ENCODE assay signal across 8 cellular contexts in the genomic region with DNA sequence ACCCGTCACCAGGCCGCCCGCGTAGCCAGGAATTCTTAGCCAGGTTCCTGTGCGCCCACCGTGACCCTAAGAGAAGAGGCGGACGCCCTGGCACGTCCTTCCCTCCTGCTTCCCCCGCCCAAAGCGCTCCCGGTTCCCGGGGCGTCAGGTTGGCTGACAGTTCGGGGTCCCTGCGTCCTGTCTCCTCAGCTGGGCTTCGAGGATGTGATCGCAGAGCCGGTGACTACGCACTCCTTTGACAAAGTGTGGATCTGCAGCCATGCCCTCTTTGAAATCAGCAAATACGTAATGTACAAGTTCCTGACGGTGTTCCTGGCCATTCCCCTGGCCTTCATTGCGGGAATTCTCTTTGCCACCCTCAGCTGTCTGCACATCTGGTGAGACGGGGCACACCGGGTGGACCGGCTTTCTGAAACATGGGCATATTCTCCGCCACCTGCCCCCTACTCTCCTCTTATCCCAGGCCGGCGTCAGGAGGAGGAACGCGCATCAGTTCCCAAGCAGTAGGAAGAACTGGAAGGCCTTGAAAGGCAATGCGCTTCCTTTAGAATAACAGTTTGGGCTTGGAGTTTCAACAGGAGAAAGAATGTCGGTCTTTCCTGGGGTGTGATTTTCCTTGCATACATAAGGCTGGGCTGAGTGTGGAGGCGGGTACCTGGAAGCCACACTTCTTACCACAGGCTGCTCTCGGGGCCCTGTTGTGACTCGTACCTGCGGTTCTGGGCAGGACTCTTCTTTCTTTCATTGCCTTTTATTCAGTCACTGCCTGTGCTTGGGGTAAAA. TPM values are rescaled to one million over a fixed set of nuclear protein-coding genes. Genes with fewer than 3 reads are reported as not detected.
DNase-seq lines count a peak whose midpoint lies in the region; ATAC-seq, FAIRE-seq and TF ChIP-seq lines count a peak whose summit lies in the region.

No MANE protein-coding gene starts in this region.

- no peak overlapping the region for H3K4me3 ChIP-seq in DND-41 (ENCODE audit: low read depth in 1 of 2, low read length in 2 of 2)
- H3K4me3 ChIP-seq in RWPE2 (ENCODE audit: severe bottlenecking), result peak overlapping the region; percentile 91
- peak overlapping the region; percentile 59 to 98 (median 80) for H3K4me3 ChIP-seq in mammary epithelial cell (replicated peaks in 1 of 3; ENCODE audit: insufficient read depth in 1 of 3, low read depth in 2 of 3, low read length in 3 of 3)
- peak overlapping the region; percentile 85 for H3K4me3 ChIP-seq in kidney epithelial cell (ENCODE audit: low read depth, low read length)

- dilution Hi-C loops in mammary epithelial cell (cut with HindIII; ENCODE audit: low sequenced_read_pairs), result no loop called here

- H3K9me3 ChIP-seq in DND-41 (ENCODE audit: insufficient read depth, low read length, severe bottlenecking), result no peaks in the 10 kb centered on the region
- no peaks in the 10 kb centered on the region for H3K9me3 ChIP-seq in H9 (ENCODE audit: control insufficient read depth, low read depth, low read length)
- no peaks in the 10 kb centered on the region for H3K9me3 ChIP-seq in RWPE2 (ENCODE audit: severe bottlenecking)
- H3K9me3 ChIP-seq in mammary epithelial cell (replicated peaks; ENCODE audit: insufficient read depth, low read length), result no peaks in the 10 kb centered on the region

- peak overlapping the region; percentile 77 to 87 for H3K4me3 Mint-ChIP-seq in H9

- no peak for TF ChIP-seq CTCF in DND-41 (IDR thresholded peaks at IDR 0.05; ENCODE audit: borderline replicate concordance, extremely low read depth, low read length, poor library complexity, severe bottlenecking)
- TF ChIP-seq CTCF in H9 (conservative IDR thresholded peaks at IDR 0.05), result no peak
- TF ChIP-seq CTCF in RWPE2 (IDR thresholded peaks at IDR 0.05; ENCODE audit: poor library complexity, severe bottlenecking), result no peak
- no peak for TF ChIP-seq CTCF in mammary epithelial cell (conservative IDR thresholded peaks at IDR 0.05 in 1 of 2, IDR thresholded peaks at IDR 0.05 in 1 of 2; ENCODE audit: extremely low read depth in 1 of 2, insufficient read depth in 1 of 2, low read depth in 1 of 2, low read length in 2 of 2)
- TF ChIP-seq CTCF in kidney epithelial cell (IDR thresholded peaks at IDR 0.05; ENCODE audit: insufficient read depth, low read length, poor library complexity, severe bottlenecking), result no peak

- H3K9ac ChIP-seq in DND-41 (ENCODE audit: low read depth, low read length) (no peak overlapping the region), H9 (ENCODE audit: extremely low read depth, insufficient read length, low read length) (no peak overlapping the region), mammary epithelial cell (ENCODE audit: insufficient read depth, low read length) (peak overlapping the region; percentile 99)

- no peak overlapping the region for H2BK20ac ChIP-seq in H9 (ENCODE audit: low read depth, low read length, poor library complexity, severe bottlenecking)

- FAIRE-seq in HTR-8/SVneo (lab: Jason Lieb, UNC), result no peak

- peaks cover 12 to 14% of the 10 kb centered on the region in 2 experiments for H3K4me1 Mint-ChIP-seq in H9

- peak; percentile 54; the same call in 1 of the 3 replicates for ATAC-seq in DND-41 (ENCODE audit: insufficient read depth, low read depth)
- ATAC-seq in RWPE2 (ENCODE audit: low read depth), result peak; percentile 66

- TSS peak; percentile 80 for BruUV-seq in mammary epithelial cell (replicated peaks; lab: Mats Ljungman, UMichigan)

- H3K36me3 Mint-ChIP-seq in H9 (ENCODE audit: insufficient read depth in 1 of 3, low read depth in 3 of 3), result no peaks in the 10 kb centered on the region

- DNase-seq in DND-41 (no peak), H9 (peak; percentile 54), RWPE2 (ENCODE audit: low spot score) (peak; percentile 79), mammary epithelial cell (peak; percentile 94), kidney epithelial cell (ENCODE audit: low read depth) (no peak), DMS 273 (lab: John Stamatoyannopoulos, UW; ENCODE audit: unreplicated experiment) (no peak), HTR-8/SVneo (ENCODE audit: insufficient read length, low spot score) (no peak)
- peak; percentile 34 for DNase-seq in stimulated activated CD4-positive, alpha-beta T cell treated with anti-CD3 and anti-CD28 coated beads, Interleukin-4, amount 100 ng/mL, for 1 hour

- H3K23ac ChIP-seq in H9 (ENCODE audit: insufficient read length, low read depth, low read length), result no peak overlapping the region

- H2BK15ac ChIP-seq in H9 (ENCODE audit: low read depth, low read length), result no peak overlapping the region

- no peaks in the 10 kb centered on the region for H3K4me1 ChIP-seq in DND-41 (ENCODE audit: insufficient read depth, low read length)
- no peaks in the 10 kb centered on the region for H3K4me1 ChIP-seq in H9 (ENCODE audit: insufficient read depth, low read length)
- peaks cover 53% of the 10 kb centered on the region for H3K4me1 ChIP-seq in RWPE2 (ENCODE audit: insufficient read depth, poor library complexity, severe bottlenecking)
- peaks cover 33% of the 10 kb centered on the region for H3K4me1 ChIP-seq in mammary epithelial cell (ENCODE audit: insufficient read depth, low read length)

- H4K5ac ChIP-seq in H9 (ENCODE audit: insufficient read length, low read depth, low read length), result no peak overlapping the region

- no peaks in the 10 kb centered on the region for H3K79me2 ChIP-seq in DND-41 (ENCODE audit: insufficient read depth, low read length)
- no peaks in the 10 kb centered on the region for H3K79me2 ChIP-seq in H9 (ENCODE audit: insufficient read depth, low read length)
- peaks cover 61% of the 10 kb centered on the region for H3K79me2 ChIP-seq in mammary epithelial cell (ENCODE audit: insufficient read depth, low read length)

- no peak overlapping the region for H3K14ac ChIP-seq in H9 (ENCODE audit: insufficient read depth, low read length)

- no peaks in the 10 kb centered on the region for H4K20me1 ChIP-seq in DND-41 (ENCODE audit: insufficient read depth, low read length)
- no peaks in the 10 kb centered on the region for H4K20me1 ChIP-seq in H9 (ENCODE audit: control insufficient read depth, insufficient read depth, insufficient read length)
- H4K20me1 ChIP-seq in mammary epithelial cell (ENCODE audit: insufficient read depth, low read length), result no peaks in the 10 kb centered on the region

- no peak overlapping the region for H2AFZ ChIP-seq in DND-41 (ENCODE audit: low read depth, low read length)
- H2AFZ ChIP-seq in H9 (ENCODE audit: low read length), result no peak overlapping the region
- H2AFZ ChIP-seq in mammary epithelial cell (ENCODE audit: low read depth, low read length), result peak overlapping the region; percentile 8

- peak overlapping the region in 1 of 3 experiments; percentile 18; a peak in 1 of 7 replicates for H3K27ac Mint-ChIP-seq in H9

- H2BK5ac ChIP-seq in H9 (ENCODE audit: insufficient read length, low read length), result no peak overlapping the region

- WGBS in H9 (ENCODE audit: extremely low coverage, insufficient read length, low lambda C conversion rate), result no CpG with 5 or more reads among the region's 37 CpGs
- WGBS in mammary epithelial cell (ENCODE audit: low coverage, missing lambda C conversion rate), result 2% methylated on average over 21 of the region's 37 CpGs

- no peak overlapping the region for H2BK120ac ChIP-seq in H9 (ENCODE audit: low read depth, low read length, poor library complexity, severe bottlenecking)

- CTCF ChIA-PET in mammary epithelial cell (lab: Charles Lee; ENCODE audit: low non-redundant PET), result interaction anchor here (0.5 to 0.8 kb wide), 3 partner anchors 26 to 240 kb away, joined by 3 to 6 read pairs (median 5); no protein-coding TSS in a partner anchor

- H3K4me2 ChIP-seq in DND-41 (ENCODE audit: insufficient read depth, low read length), result no peak overlapping the region
- H3K4me2 ChIP-seq in H9 (ENCODE audit: insufficient read depth, insufficient read length, low read length), result peak overlapping the region; percentile 93
- H3K4me2 ChIP-seq in mammary epithelial cell (ENCODE audit: insufficient read depth, low read depth, low read length), result peak overlapping the region; percentile 83

- H4K91ac ChIP-seq in H9 (ENCODE audit: insufficient read length, low read depth, low read length), result no peak overlapping the region

- intact Hi-C loops in mammary epithelial cell (cut with micrococcal nuclease), result loop anchor here (1.0 to 2.0 kb wide), 7 partner anchors 11 to 240 kb away; no protein-coding TSS in a partner anchor

- no peak overlapping the region for H3K4ac ChIP-seq in H9 (ENCODE audit: low read depth, low read length)

- peaks cover 10% of the 10 kb centered on the region for H3K23me2 ChIP-seq in H9 (ENCODE audit: insufficient read length, low read depth, low read length, poor library complexity, severe bottlenecking)

- H3K27me3 ChIP-seq in DND-41 (ENCODE audit: insufficient read depth, low read length, poor library complexity) (peaks cover 2% of the 10 kb centered on the region), H9 (ENCODE audit: insufficient read depth, low read length) (no peaks in the 10 kb centered on the region; the same call in 1 of the 2 replicates), RWPE2 (ENCODE audit: insufficient read depth, poor library complexity, severe bottlenecking) (no peaks in the 10 kb centered on the region), mammary epithelial cell (ENCODE audit: insufficient read depth, low read length) (no peaks in the 10 kb centered on the region), kidney epithelial cell (ENCODE audit: control insufficient read depth, insufficient read depth, low read length) (no peaks in the 10 kb centered on the region)

- no peak overlapping the region for H3K56ac ChIP-seq in H9 (ENCODE audit: insufficient read length, low read depth, low read length)

- H4K8ac ChIP-seq in H9 (replicated peaks; ENCODE audit: insufficient read length, low read depth, low read length), result no peak overlapping the region

- H2BK12ac ChIP-seq in H9 (ENCODE audit: insufficient read length, low read depth, low read length), result no peak overlapping the region

- peaks cover 33% of the 10 kb centered on the region for H3K27me3 Mint-ChIP-seq in H9 (ENCODE audit: low read depth)

- H2AK5ac ChIP-seq in H9 (ENCODE audit: insufficient read length, low read length), result no peak overlapping the region

- H3K79me1 ChIP-seq in H9 (ENCODE audit: insufficient read depth, low read depth, low read length, poor library complexity, severe bottlenecking), result no peaks in the 10 kb centered on the region

- H3T11ph ChIP-seq in H9 (ENCODE audit: low read length), result no peak overlapping the region

- H3K36me3 ChIP-seq in DND-41 (ENCODE audit: insufficient read depth, low read length) (no peaks in the 10 kb centered on the region), RWPE2 (ENCODE audit: low read depth) (peaks cover 50% of the 10 kb centered on the region), mammary epithelial cell (ENCODE audit: insufficient read depth, low read length) (peaks cover 6% of the 10 kb centered on the region), kidney epithelial cell (ENCODE audit: control insufficient read depth, insufficient read depth, low read length) (no peaks in the 10 kb centered on the region)

- no peaks in the 10 kb centered on the region for H3K9me3 Mint-ChIP-seq in H9

- in situ Hi-C loops in mammary epithelial cell (cut with MboI; ENCODE audit: low sequenced_read_pairs in 2 of 2), result loop anchor here in 1 of 2 donors (5.0 kb wide), 1 partner anchor 238 kb away; no protein-coding TSS in a partner anchor

- no peak overlapping the region for H3K27ac ChIP-seq in DND-41 (ENCODE audit: low read length)
- H3K27ac ChIP-seq in H9 (ENCODE audit: insufficient read length, low read depth, low read length), result no peak overlapping the region
- H3K27ac ChIP-seq in RWPE2 (ENCODE audit: poor library complexity, severe bottlenecking), result peak overlapping the region; percentile 96
- peak overlapping the region; percentile 99 for H3K27ac ChIP-seq in mammary epithelial cell (ENCODE audit: insufficient read depth, low read depth, low read length)

- no peak overlapping the region for H3K18ac ChIP-seq in H9 (ENCODE audit: insufficient read length, low read depth, low read length)

RNA-seq across cellular contexts. Expression of a gene that starts 0.7 kb away (rescaled TPM):
- 3.7 and 4.7 TPM in 2 replicates for total RNA-seq in H9 (2021)
- total RNA-seq in mammary epithelial cell, result 100 to 1,000 TPM; 253 to 385 TPM
- 402 TPM for polyA plus RNA-seq in mammary epithelial cell
- polyA minus RNA-seq in mammary epithelial cell, result 674 TPM
- 42.4 and 53.5 TPM in 2 replicates for total RNA-seq in kidney epithelial cell

RNA-seq across cellular contexts. Expression of a gene that starts 24.6 kb away (rescaled TPM):
- total RNA-seq in H9 (2021) (20.2 and 20.9 TPM in 2 replicates), mammary epithelial cell (100 to 1,000 TPM; 485 to 894 TPM), kidney epithelial cell (15.8 and 19.4 TPM in 2 replicates)
- polyA plus RNA-seq in mammary epithelial cell, result 1,604 TPM
- 2,169 TPM for polyA minus RNA-seq in mammary epithelial cell

Comparison
In these comparisons a context has a peak if more than half of its experiments do, and no peak if none do; other contexts are left out.
1. DNase-seq: peak in H9 (single experiment), RWPE2 (single experiment), mammary epithelial cell (single experiment) and stimulated activated CD4-positive, alpha-beta T cell treated with anti-CD3 and anti-CD28 coated beads, Interleukin-4, amount 100 ng/mL, for 1 hour (single experiment); none in DND-41 (single experiment), kidney epithelial cell (single experiment), DMS 273 (single experiment) and HTR-8/SVneo (single experiment).
2. H3K27ac ChIP-seq: peak in RWPE2 (single experiment) and mammary epithelial cell (single experiment); none in DND-41 (single experiment) and H9 (single experiment).
3. H3K4me3 ChIP-seq: peak in RWPE2 (single experiment), mammary epithelial cell (3 of 3) and kidney epithelial cell (single experiment); none in DND-41 (0 of 2).
4. RNA of a gene that starts 24.6 kb away (total RNA-seq): 485 to 894 TPM in mammary epithelial cell; 20.2 to 20.9 TPM in H9 and 15.8 to 19.4 TPM in kidney epithelial cell; every median in the first group is over 10 times any median in the second.